Comparison of ENCODE assay signal across 1 cellular context in the genomic region with DNA sequence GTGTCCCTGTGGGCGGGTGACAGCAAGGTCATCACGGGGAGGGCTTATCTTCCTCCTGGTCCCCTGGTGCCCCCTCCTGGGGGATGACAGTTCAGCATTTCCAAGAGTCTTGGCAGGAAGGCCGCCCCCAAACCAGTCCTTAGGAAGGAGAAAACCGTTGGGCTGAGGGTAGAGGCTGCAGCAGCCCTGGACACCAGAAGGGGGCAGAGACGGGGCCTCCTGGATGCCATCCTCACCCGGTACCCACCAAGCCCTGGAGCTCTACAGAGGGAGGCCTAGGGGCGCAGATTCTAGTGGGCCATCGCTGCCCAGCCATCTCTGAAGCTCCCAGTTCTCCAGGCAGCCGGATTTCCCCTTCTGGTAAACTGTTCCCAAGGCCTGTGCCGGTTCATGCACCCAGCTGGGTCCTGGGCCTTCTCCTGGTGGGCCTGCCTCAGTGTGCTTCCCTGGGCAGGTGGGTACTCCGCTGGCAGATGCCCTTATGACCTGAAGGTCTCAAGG.
TF ChIP-seq lines count a peak whose summit lies in the region.

No MANE protein-coding gene starts in this region.

TF ChIP-seq in IMR-90, 13 proteins besides CTCF, POLR2A, EP300 and RAD21:
- TF ChIP-seq, protein P1, sequence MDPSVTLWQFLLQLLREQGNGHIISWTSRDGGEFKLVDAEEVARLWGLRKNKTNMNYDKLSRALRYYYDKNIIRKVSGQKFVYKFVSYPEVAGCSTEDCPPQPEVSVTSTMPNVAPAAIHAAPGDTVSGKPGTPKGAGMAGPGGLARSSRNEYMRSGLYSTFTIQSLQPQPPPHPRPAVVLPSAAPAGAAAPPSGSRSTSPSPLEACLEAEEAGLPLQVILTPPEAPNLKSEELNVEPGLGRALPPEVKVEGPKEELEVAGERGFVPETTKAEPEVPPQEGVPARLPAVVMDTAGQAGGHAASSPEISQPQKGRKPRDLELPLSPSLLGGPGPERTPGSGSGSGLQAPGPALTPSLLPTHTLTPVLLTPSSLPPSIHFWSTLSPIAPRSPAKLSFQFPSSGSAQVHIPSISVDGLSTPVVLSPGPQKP (IDR thresholded peaks at IDR 0.05; ENCODE audit: borderline replicate concordance, low read depth, low read length), result no peak
- no peak for TF ChIP-seq FOS (IDR thresholded peaks at IDR 0.05; ENCODE audit: low read depth, low read length)
- no peak for TF ChIP-seq RFX5 (IDR thresholded peaks at IDR 0.05; ENCODE audit: low read depth, low read length)
- TF ChIP-seq BHLHE40 (IDR thresholded peaks at IDR 0.05; ENCODE audit: low read depth, low read length), result no peak
- TF ChIP-seq MXI1 (IDR thresholded peaks at IDR 0.05; ENCODE audit: borderline replicate concordance, low read depth, low read length), result no peak
- TF ChIP-seq MAFK (IDR thresholded peaks at IDR 0.05; ENCODE audit: low read depth, low read length), result no peak
- no peak for TF ChIP-seq RCOR1 (IDR thresholded peaks at IDR 0.05; ENCODE audit: insufficient replicate concordance, low read length)
- no peak for TF ChIP-seq NFE2L2 (IDR thresholded peaks at IDR 0.05; ENCODE audit: low read depth, low read length)
- TF ChIP-seq CHD1 (IDR thresholded peaks at IDR 0.05; ENCODE audit: low read depth, low read length), result no peak
- no peak for TF ChIP-seq MAZ (IDR thresholded peaks at IDR 0.05; ENCODE audit: borderline replicate concordance, low read depth, low read length)
- no peak for TF ChIP-seq SMC3 (IDR thresholded peaks at IDR 0.05; ENCODE audit: low read depth, low read length)
- no peak for TF ChIP-seq CEBPB (IDR thresholded peaks at IDR 0.05; ENCODE audit: low read depth, low read length)
- TF ChIP-seq, protein P2, sequence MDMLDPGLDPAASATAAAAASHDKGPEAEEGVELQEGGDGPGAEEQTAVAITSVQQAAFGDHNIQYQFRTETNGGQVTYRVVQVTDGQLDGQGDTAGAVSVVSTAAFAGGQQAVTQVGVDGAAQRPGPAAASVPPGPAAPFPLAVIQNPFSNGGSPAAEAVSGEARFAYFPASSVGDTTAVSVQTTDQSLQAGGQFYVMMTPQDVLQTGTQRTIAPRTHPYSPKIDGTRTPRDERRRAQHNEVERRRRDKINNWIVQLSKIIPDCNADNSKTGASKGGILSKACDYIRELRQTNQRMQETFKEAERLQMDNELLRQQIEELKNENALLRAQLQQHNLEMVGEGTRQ (IDR thresholded peaks at IDR 0.05; ENCODE audit: low read depth, low read length), result no peak
